In genomic region chr5:66747602-66748001, GRCh38 we compare ENCODE assay signal across 17 cellular contexts.
DNase-seq lines count a peak whose midpoint lies in the region; ATAC-seq and TF ChIP-seq lines count a peak whose summit lies in the region.
"Had no signal": no experiment of that assay in that cellular context is flagged by ENCODE, and none has a peak within 500 bp of the region (broad histone marks: within the 10 kb centered on the region; RNA-seq: fewer than 3 reads in every experiment).

No MANE protein-coding gene starts in this region.

- no peaks in the 10 kb centered on the region for H3K79me1 ChIP-seq in mesendoderm (ENCODE audit: low read length)

- no peak overlapping the region for H2AFZ ChIP-seq in DND-41 (ENCODE audit: low read depth, low read length)
- H2AFZ ChIP-seq in parathyroid adenoma: peak overlapping the region; percentile 39

- H3K9ac ChIP-seq in BLaER1 (no peak overlapping the region), DND-41 (ENCODE audit: low read depth, low read length) (no peak overlapping the region), parathyroid adenoma (no peak overlapping the region), mesendoderm (ENCODE audit: low read length) (no peak overlapping the region)

- no peak overlapping the region for H3K27ac ChIP-seq in BLaER1
- peak overlapping the region; percentile 44; the same call in 1 of the 2 replicates for H3K27ac ChIP-seq in DND-41 (ENCODE audit: low read length)
- H3K27ac ChIP-seq in parathyroid adenoma: no peak overlapping the region
- H3K27ac ChIP-seq in mesendoderm (ENCODE audit: low read depth, low read length): no peak overlapping the region
- H3K27ac ChIP-seq: 22Rv1, A549, C4-2B had no signal

- H3K27me3 ChIP-seq in BLaER1 (no peaks in the 10 kb centered on the region), DND-41 (ENCODE audit: insufficient read depth, low read length, poor library complexity) (no peaks in the 10 kb centered on the region), parathyroid adenoma (ENCODE audit: control insufficient read depth, insufficient read depth, low read length) (no peaks in the 10 kb centered on the region), mesendoderm (ENCODE audit: insufficient read depth, low read length, poor library complexity) (no peaks in the 10 kb centered on the region)

- H3K4me3 ChIP-seq in BLaER1 (no peak overlapping the region), DND-41 (ENCODE audit: low read depth in 1 of 2, low read length in 2 of 2) (no peak overlapping the region), parathyroid adenoma (ENCODE audit: low read depth, low read length) (no peak overlapping the region), mesendoderm (ENCODE audit: low read length) (no peak overlapping the region)
- H3K4me3 ChIP-seq: A549, GM12878 had no signal

- H4K8ac ChIP-seq in mesendoderm (ENCODE audit: low read depth, low read length): no peak overlapping the region

- peak; percentile 68 for DNase-seq in DND-41
- DNase-seq in mesendoderm: no peak
- DNase-seq in stimulated activated naive CD4-positive, alpha-beta T cell treated with Interleukin-2 at 50 U/mL for 16 hours (lab: John Stamatoyannopoulos, UW): no peak
- DNase-seq: AML-193; Caco-2; Calu3; CD4-positive, alpha-beta T cell; CD8-positive, alpha-beta T cell; DMS79 treated with DMSO at 0.1 percent for 48 hours; EL; GDM1 had no signal

- H3K4me1 ChIP-seq in BLaER1 (peaks cover 33% of the 10 kb centered on the region), DND-41 (ENCODE audit: insufficient read depth, low read length) (peaks cover 14% of the 10 kb centered on the region), parathyroid adenoma (no peaks in the 10 kb centered on the region), mesendoderm (ENCODE audit: control insufficient read depth, low read depth, low read length) (no peaks in the 10 kb centered on the region)
- H3K4me1 ChIP-seq: A549, Caco-2 had no signal

- no peak overlapping the region for H2BK120ac ChIP-seq in mesendoderm (ENCODE audit: low read depth, low read length)

- peak overlapping the region; percentile 69 for H3K4me2 ChIP-seq in BLaER1
- no peak overlapping the region for H3K4me2 ChIP-seq in DND-41 (ENCODE audit: insufficient read depth, low read length)
- no peak overlapping the region for H3K4me2 ChIP-seq in parathyroid adenoma (ENCODE audit: low read length)
- H3K4me2 ChIP-seq in mesendoderm (ENCODE audit: low read length): no peak overlapping the region
- H3K4me2 ChIP-seq: A549 had no signal

- H3K18ac ChIP-seq in mesendoderm (ENCODE audit: low read length): no peak overlapping the region

- H3K23ac ChIP-seq in mesendoderm (ENCODE audit: low read length): no peak overlapping the region

- ATAC-seq in DND-41 (ENCODE audit: insufficient read depth, low read depth): peak; percentile 80
- ATAC-seq: A549; CD8-positive, alpha-beta T cell; GM12878 had no signal

- H3K56ac ChIP-seq in mesendoderm (ENCODE audit: low read length): no peak overlapping the region

- no peak overlapping the region for H2BK5ac ChIP-seq in mesendoderm (ENCODE audit: low read length)

- H3K4ac ChIP-seq in mesendoderm (ENCODE audit: low read depth, low read length): no peak overlapping the region

- no peak for TF ChIP-seq CTCF in DND-41 (IDR thresholded peaks at IDR 0.05; ENCODE audit: borderline replicate concordance, extremely low read depth, low read length, poor library complexity, severe bottlenecking)
- TF ChIP-seq CTCF in parathyroid adenoma (IDR thresholded peaks at IDR 0.05): no peak

- H4K5ac ChIP-seq in mesendoderm (ENCODE audit: low read length): no peak overlapping the region

- no peak overlapping the region for H2AK5ac ChIP-seq in mesendoderm (ENCODE audit: low read length)

- no peaks in the 10 kb centered on the region; the same call in 1 of the 2 replicates for H3K79me2 ChIP-seq in DND-41 (ENCODE audit: insufficient read depth, low read length)
- H3K79me2 ChIP-seq in parathyroid adenoma: no peaks in the 10 kb centered on the region
- no peaks in the 10 kb centered on the region for H3K79me2 ChIP-seq in mesendoderm (ENCODE audit: control insufficient read depth, insufficient read depth, low read length)

- H4K20me1 ChIP-seq in BLaER1: no peaks in the 10 kb centered on the region
- no peaks in the 10 kb centered on the region for H4K20me1 ChIP-seq in DND-41 (ENCODE audit: insufficient read depth, low read length)

- H3K36me3 ChIP-seq in BLaER1 (no peaks in the 10 kb centered on the region), DND-41 (ENCODE audit: insufficient read depth, low read length) (peaks cover 30% of the 10 kb centered on the region), parathyroid adenoma (ENCODE audit: control insufficient read depth, insufficient read depth, low read length) (no peaks in the 10 kb centered on the region), mesendoderm (ENCODE audit: control insufficient read depth, insufficient read depth, low read length) (no peaks in the 10 kb centered on the region)

- H2BK15ac ChIP-seq in mesendoderm (replicated peaks; ENCODE audit: low read depth): no peak overlapping the region

- no CpG with 5 or more reads among the region's 5 CpGs for WGBS in mesendoderm (ENCODE audit: extremely low coverage, insufficient coverage, low lambda C conversion rate)

- H3K9me3 ChIP-seq in BLaER1: peaks cover 20% of the 10 kb centered on the region
- peaks cover 7% of the 10 kb centered on the region for H3K9me3 ChIP-seq in DND-41 (ENCODE audit: insufficient read depth, low read length, severe bottlenecking)
- no peaks in the 10 kb centered on the region for H3K9me3 ChIP-seq in parathyroid adenoma (ENCODE audit: control insufficient read depth, low read length)
- H3K9me3 ChIP-seq: A549, Caco-2 had no signal
